Comparison of ENCODE assay signal across 1 cellular context in genomic region chr3:61841111-61841845, GRCh38.
TF ChIP-seq lines count a peak whose summit lies in the region.

No MANE protein-coding gene starts in this region.

TF ChIP-seq in IMR-90, 13 proteins besides CTCF, POLR2A, EP300 and RAD21 (continued from another document):
- TF ChIP-seq USF2 (IDR thresholded peaks at IDR 0.05; ENCODE audit: low read depth, low read length) (no peak), MAFK (IDR thresholded peaks at IDR 0.05; ENCODE audit: low read depth, low read length) (no peak), CEBPB (IDR thresholded peaks at IDR 0.05; ENCODE audit: low read depth, low read length) (no peak), RCOR1 (IDR thresholded peaks at IDR 0.05; ENCODE audit: insufficient replicate concordance, low read length) (no peak), NFE2L2 (IDR thresholded peaks at IDR 0.05; ENCODE audit: low read depth, low read length) (no peak), MXI1 (IDR thresholded peaks at IDR 0.05; ENCODE audit: borderline replicate concordance, low read depth, low read length) (no peak), CHD1 (IDR thresholded peaks at IDR 0.05; ENCODE audit: low read depth, low read length) (no peak), FOS (IDR thresholded peaks at IDR 0.05; ENCODE audit: low read depth, low read length) (no peak), MAZ (IDR thresholded peaks at IDR 0.05; ENCODE audit: borderline replicate concordance, low read depth, low read length) (no peak)
TF ChIP-seq in IMR-90: peak in this region for 0.
